In genomic region chr22:41237036-41237706, GRCh38 we compare ENCODE assay signal across 1 cellular context.
TF ChIP-seq lines count a peak whose summit lies in the region.

No MANE protein-coding gene starts in this region.

TF ChIP-seq in GM12878, 131 proteins besides CTCF, POLR2A, EP300 and RAD21:
- TF ChIP-seq, protein P1, sequence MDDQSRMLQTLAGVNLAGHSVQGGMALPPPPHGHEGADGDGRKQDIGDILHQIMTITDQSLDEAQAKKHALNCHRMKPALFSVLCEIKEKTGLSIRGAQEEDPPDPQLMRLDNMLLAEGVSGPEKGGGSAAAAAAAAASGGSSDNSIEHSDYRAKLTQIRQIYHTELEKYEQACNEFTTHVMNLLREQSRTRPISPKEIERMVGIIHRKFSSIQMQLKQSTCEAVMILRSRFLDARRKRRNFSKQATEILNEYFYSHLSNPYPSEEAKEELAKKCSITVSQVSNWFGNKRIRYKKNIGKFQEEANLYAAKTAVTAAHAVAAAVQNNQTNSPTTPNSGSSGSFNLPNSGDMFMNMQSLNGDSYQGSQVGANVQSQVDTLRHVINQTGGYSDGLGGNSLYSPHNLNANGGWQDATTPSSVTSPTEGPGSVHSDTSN (IDR thresholded peaks at IDR 0.05; ENCODE audit: insufficient replicate concordance, low read depth, low read length): no peak
- TF ChIP-seq ZSCAN29 (IDR thresholded peaks at IDR 0.05): no peak
- TF ChIP-seq PML (IDR thresholded peaks at IDR 0.05; ENCODE audit: low read length): no peak
- no peak for TF ChIP-seq IRF5 (IDR thresholded peaks at IDR 0.05; ENCODE audit: borderline replicate concordance)
- TF ChIP-seq CHD4 (IDR thresholded peaks at IDR 0.05): no peak
- no peak for TF ChIP-seq GATAD2B (conservative IDR thresholded peaks at IDR 0.05; ENCODE audit: low read depth)
- TF ChIP-seq, protein P2, sequence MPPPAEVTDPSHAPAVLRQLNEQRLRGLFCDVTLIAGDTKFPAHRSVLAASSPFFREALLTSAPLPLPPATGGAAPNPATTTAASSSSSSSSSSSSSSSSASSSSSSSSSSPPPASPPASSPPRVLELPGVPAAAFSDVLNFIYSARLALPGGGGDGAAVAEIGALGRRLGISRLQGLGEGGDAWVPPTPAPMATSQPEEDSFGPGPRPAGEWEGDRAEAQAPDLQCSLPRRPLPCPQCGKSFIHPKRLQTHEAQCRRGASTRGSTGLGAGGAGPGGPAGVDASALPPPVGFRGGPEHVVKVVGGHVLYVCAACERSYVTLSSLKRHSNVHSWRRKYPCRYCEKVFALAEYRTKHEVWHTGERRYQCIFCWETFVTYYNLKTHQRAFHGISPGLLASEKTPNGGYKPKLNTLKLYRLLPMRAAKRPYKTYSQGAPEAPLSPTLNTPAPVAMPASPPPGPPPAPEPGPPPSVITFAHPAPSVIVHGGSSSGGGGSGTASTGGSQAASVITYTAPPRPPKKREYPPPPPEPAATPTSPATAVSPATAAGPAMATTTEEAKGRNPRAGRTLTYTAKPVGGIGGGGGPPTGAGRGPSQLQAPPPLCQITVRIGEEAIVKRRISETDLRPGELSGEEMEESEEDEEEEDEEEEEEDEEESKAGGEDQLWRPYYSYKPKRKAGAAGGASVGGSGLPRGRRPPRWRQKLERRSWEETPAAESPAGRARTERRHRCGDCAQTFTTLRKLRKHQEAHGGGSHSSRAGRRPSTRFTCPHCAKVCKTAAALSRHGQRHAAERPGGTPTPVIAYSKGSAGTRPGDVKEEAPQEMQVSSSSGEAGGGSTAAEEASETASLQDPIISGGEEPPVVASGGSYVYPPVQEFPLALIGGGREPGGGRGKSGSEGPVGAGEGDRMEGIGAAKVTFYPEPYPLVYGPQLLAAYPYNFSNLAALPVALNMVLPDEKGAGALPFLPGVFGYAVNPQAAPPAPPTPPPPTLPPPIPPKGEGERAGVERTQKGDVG (CRISPR knock-in tag; IDR thresholded peaks at IDR 0.05): no peak
- TF ChIP-seq, protein P3, sequence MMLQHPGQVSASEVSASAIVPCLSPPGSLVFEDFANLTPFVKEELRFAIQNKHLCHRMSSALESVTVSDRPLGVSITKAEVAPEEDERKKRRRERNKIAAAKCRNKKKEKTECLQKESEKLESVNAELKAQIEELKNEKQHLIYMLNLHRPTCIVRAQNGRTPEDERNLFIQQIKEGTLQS (IDR thresholded peaks at IDR 0.05; ENCODE audit: borderline replicate concordance, extremely low read depth, low read depth, low read length): no peak
- no peak for TF ChIP-seq ETV6 (conservative IDR thresholded peaks at IDR 0.05 in 1 of 2, IDR thresholded peaks at IDR 0.05 in 1 of 2; ENCODE audit: borderline replicate concordance in 1 of 2, low read depth in 1 of 2)
- TF ChIP-seq ZNF24 (IDR thresholded peaks at IDR 0.05): no peak
- TF ChIP-seq SPI1 (IDR thresholded peaks at IDR 0.05; ENCODE audit: borderline replicate concordance, insufficient read depth, low read depth, low read length): no peak
- TF ChIP-seq PAX8 (IDR thresholded peaks at IDR 0.05): no peak
